Comparison of ENCODE assay signal across 8 cellular contexts in the genomic region with DNA sequence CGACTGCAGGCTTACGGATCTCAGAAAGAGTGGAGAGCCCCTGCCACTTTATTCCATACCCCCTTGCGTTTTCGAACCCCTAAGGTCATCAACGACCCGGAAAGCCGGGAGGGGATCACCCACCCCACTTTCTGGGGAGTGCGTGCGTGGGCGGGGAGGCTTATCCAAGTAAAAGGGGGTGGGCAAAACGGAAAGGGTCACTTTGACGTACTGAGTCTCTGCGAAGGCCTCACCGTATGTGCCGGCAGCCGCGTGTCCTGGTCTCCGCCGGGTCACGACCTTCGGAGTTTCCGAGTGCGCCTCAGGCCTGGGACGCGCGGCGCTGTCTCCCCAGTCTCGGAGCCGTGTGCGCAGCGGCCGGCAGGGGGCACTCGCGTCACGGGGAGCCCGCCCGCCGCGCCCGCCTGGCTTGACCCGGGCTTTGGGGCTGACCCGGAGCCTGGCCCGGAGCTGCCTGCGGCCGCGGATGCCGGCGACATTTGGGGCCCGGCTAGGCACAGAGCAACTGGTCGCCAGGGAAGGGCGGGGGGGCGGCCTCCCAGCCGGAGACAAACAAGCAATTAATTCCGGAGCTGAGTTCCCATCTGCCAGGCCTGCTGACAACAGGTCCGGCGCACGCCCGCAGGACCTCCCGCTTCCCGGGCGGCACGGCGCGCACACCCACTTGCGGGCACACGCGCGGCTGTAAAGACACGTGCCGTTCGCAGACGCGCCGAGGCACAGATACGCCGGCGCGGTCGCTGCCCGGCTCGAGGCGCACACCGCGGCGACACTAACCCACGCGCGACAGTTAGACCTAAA. TPM values are rescaled to one million over a fixed set of nuclear protein-coding genes. Genes with fewer than 3 reads are reported as not detected.
A peak's percentile ranks its signal among the peaks of the same experiment; 100 is the strongest.
DNase-seq lines count a peak whose midpoint lies in the region; ATAC-seq and TF ChIP-seq lines count a peak whose summit lies in the region.

No MANE protein-coding gene starts in this region.

- peaks cover 37 to 70% (median 59%) of the 10 kb centered on the region in 3 donors for H3K27me3 ChIP-seq in sigmoid colon

- no peaks in the 10 kb centered on the region for H3K9me3 ChIP-seq in sigmoid colon

- TF ChIP-seq CTCF in sigmoid colon (IDR thresholded peaks at IDR 0.05), result peak; percentile 41 to 95 (median 61)

- WGBS in sigmoid colon, 2 donors, result 1% methylated on average over 88 of the region's 88 CpGs

- no peak for TF ChIP-seq EP300 in sigmoid colon (IDR thresholded peaks at IDR 0.05)

- intact Hi-C loops in sigmoid colon (cut with DNase I), result loop anchor here (1.0 kb wide), 2 partner anchors 427 to 503 kb away; no protein-coding TSS in a partner anchor

- no peaks in the 10 kb centered on the region for H3K36me3 ChIP-seq in sigmoid colon

- no peak for ATAC-seq in HG03571 (IDR thresholded peaks at IDR 0.05; ENCODE audit: unreplicated experiment)
- ATAC-seq in HG03108 (IDR thresholded peaks at IDR 0.05; ENCODE audit: unreplicated experiment), result no peak

- no peak for TF ChIP-seq POLR2A in sigmoid colon (IDR thresholded peaks at IDR 0.05)

- peaks cover 0 to 45% (median 39%) of the 10 kb centered on the region in 4 donors for H3K4me1 ChIP-seq in sigmoid colon

- in situ Hi-C loops in Caki2 (cut with HindIII; ENCODE audit: low pct_unique_long_range_greater_than_20kb, low sequenced_read_pairs), result no loop called here

- DNase-seq in Caki2 (ENCODE audit: low read depth), result peak; percentile 15
- DNase-seq in HuH-7.5 (ENCODE audit: low spot score), result peak; percentile 96
- DNase-seq in SW480 (ENCODE audit: low spot score), result peak; percentile 82
- DNase-seq in anterior cingulate cortex (lab: John Stamatoyannopoulos, UW), result peak in 33 of 58 donors; percentile 11 to 60 (median 34)
- peak; percentile 74 for DNase-seq in hepatic stellate cell (ENCODE audit: low spot score)
- DNase-seq in sigmoid colon, result no peak

- H3K4me3 ChIP-seq in sigmoid colon, result peak overlapping the region; percentile 24 to 56 (median 50)

- peak overlapping the region in 3 of 4 donors; percentile 5 to 32 (median 27) for H3K27ac ChIP-seq in sigmoid colon

RNA-seq across cellular contexts. Expression of a gene that starts 0.9 kb away (rescaled TPM):
- 0.32 TPM in 1 of 2 replicates, not detected in the other for total RNA-seq in Caki2 (2014; rRNA removed; shearing (Covaris generic); ENCODE audit: low replicate concordance)
- 1 to 10 TPM; 1.3 to 2.7 (median 2.3) TPM for total RNA-seq in sigmoid colon
- 1 to 10 TPM in 2 of 3 donors, under 1 TPM in 1; 0.60 to 4.2 (median 1.4) TPM for polyA plus RNA-seq in sigmoid colon

RNA-seq across cellular contexts. Expression of a gene that starts 52.0 kb away (rescaled TPM):
- total RNA-seq in Caki2 (2014; rRNA removed; shearing (Covaris generic); ENCODE audit: low replicate concordance), result not detected in 2 replicates
- under 1 TPM in 3 of 4 donors, not detected in 1; 0.14 to 0.83 (median 0.36) TPM for total RNA-seq in sigmoid colon
- polyA plus RNA-seq in sigmoid colon, result 10 to 100 TPM in 1 of 3 donors, 1 to 10 TPM in 2; 6.2 to 24.6 (median 8.1) TPM
